ENCODE assay signal across 7 cellular contexts in genomic region chr19:28024920-28025319, GRCh38.
"Had no signal": no experiment of that assay in that cellular context is flagged by ENCODE, and none has a peak within 500 bp of the region (broad histone marks: within the 10 kb centered on the region; RNA-seq: fewer than 3 reads in every experiment).

No MANE protein-coding gene starts in this region.

- H3K9me3 ChIP-seq: HAP-1 had no signal

- H2AFZ ChIP-seq: GM23248 had no signal

- H3K9ac ChIP-seq: GM23248 had no signal

- ATAC-seq: HCT116, K562 had no signal

- H3K36me3 ChIP-seq: HAP-1 had no signal

- DNase-seq: GM23248, GOT3, H7, IMR-90 had no signal

- H3K27ac ChIP-seq: GM23248 had no signal

- H3K4me3 ChIP-seq: GM23248, HAP-1, K562 had no signal

- H3K4me1 ChIP-seq: HAP-1 had no signal
